Comparison of ENCODE assay signal across 21 cellular contexts in genomic region chr2:195555971-195556370, GRCh38.
DNase-seq lines count a peak whose midpoint lies in the region; ATAC-seq, FAIRE-seq and TF ChIP-seq lines count a peak whose summit lies in the region.
"Had no signal": no experiment of that assay in that cellular context is flagged by ENCODE, and none has a peak within 500 bp of the region (broad histone marks: within the 10 kb centered on the region; RNA-seq: fewer than 3 reads in every experiment).

No MANE protein-coding gene starts in this region.

- H3K36me3 ChIP-seq in HepG2 (replicated peaks in 1 of 2; ENCODE audit: control insufficient read depth in 1 of 2, insufficient read depth in 2 of 2, low read length in 2 of 2): no peaks in the 10 kb centered on the region
- H3K36me3 ChIP-seq in right lobe of liver: no peaks in the 10 kb centered on the region
- H3K36me3 ChIP-seq in Karpas-422 (ENCODE audit: insufficient read depth, low read length): no peaks in the 10 kb centered on the region
- H3K36me3 ChIP-seq in spleen: no peaks in the 10 kb centered on the region

- no peak overlapping the region for H3K4me3 Mint-ChIP-seq in T-helper 1 cell treated with Interleukin-12 subunit alpha and Interleukin-12 subunit beta and Interleukin-4 antibody, amounts not matched to agents 30 μg/mL and 1 μg/mL, for 36 hours
- no peak overlapping the region for H3K4me3 Mint-ChIP-seq in stimulated activated memory B cell treated with anti-CD40 and anti-IgM and Interleukin-4, amounts not matched to agents 10 μg/mL and 1 μg/mL and 100 μg/mL, for 72 hours
- H3K4me3 Mint-ChIP-seq: CD14-positive monocyte, H9, HFFc6 had no signal

- TF ChIP-seq RAD21 in HepG2 (CRISPR knock-in tag; IDR thresholded peaks at IDR 0.05): no peak

- H2AFZ ChIP-seq in HepG2 (ENCODE audit: low read length) (no peak overlapping the region), Karpas-422 (ENCODE audit: low read length) (peak overlapping the region; percentile 76)

- H3K9ac ChIP-seq in HepG2 (ENCODE audit: insufficient read depth, low read depth, low read length) (no peak overlapping the region), Karpas-422 (ENCODE audit: low read length) (no peak overlapping the region)

- no peak overlapping the region for H3K27ac ChIP-seq in HepG2 (ENCODE audit: extremely low read length, insufficient read depth, low read length)
- H3K27ac ChIP-seq in right lobe of liver: no peak overlapping the region
- H3K27ac ChIP-seq in Karpas-422 (ENCODE audit: low read length): peak overlapping the region; percentile 27
- no peak overlapping the region for H3K27ac ChIP-seq in spleen
- H3K27ac ChIP-seq: RWPE1, SK-N-MC had no signal

- no peak for TF ChIP-seq EP300 in HepG2 (IDR thresholded peaks at IDR 0.05; ENCODE audit: low read depth in 2 of 2, low read length in 2 of 2)
- no peak for TF ChIP-seq EP300 in HepG2 (CRISPR knock-in tag; IDR thresholded peaks at IDR 0.05; ENCODE audit: borderline replicate concordance)

- no peaks in the 10 kb centered on the region for H3K79me2 ChIP-seq in HepG2 (ENCODE audit: insufficient read depth, low read length)
- no peaks in the 10 kb centered on the region for H3K79me2 ChIP-seq in Karpas-422 (ENCODE audit: low read length)

- H3K27me3 Mint-ChIP-seq in T-helper 1 cell treated with Interleukin-12 subunit alpha and Interleukin-12 subunit beta and Interleukin-4 antibody, amounts not matched to agents 30 μg/mL and 1 μg/mL, for 36 hours (ENCODE audit: low read depth): no peaks in the 10 kb centered on the region
- no peaks in the 10 kb centered on the region for H3K27me3 Mint-ChIP-seq in stimulated activated memory B cell treated with anti-CD40 and anti-IgM and Interleukin-4, amounts not matched to agents 10 μg/mL and 1 μg/mL and 100 μg/mL, for 72 hours

- peak overlapping the region; percentile 34 for H3K27ac Mint-ChIP-seq in T-helper 1 cell treated with Interleukin-12 subunit alpha and Interleukin-12 subunit beta and Interleukin-4 antibody, amounts not matched to agents 30 μg/mL and 1 μg/mL, for 36 hours
- H3K27ac Mint-ChIP-seq in stimulated activated memory B cell treated with anti-CD40 and anti-IgM and Interleukin-4, amounts not matched to agents 10 μg/mL and 1 μg/mL and 100 μg/mL, for 72 hours: peak overlapping the region; percentile 46
- H3K27ac Mint-ChIP-seq: CD14-positive monocyte, H9, HFFc6 had no signal

- peaks cover 31% of the 10 kb centered on the region for H3K36me3 Mint-ChIP-seq in T-helper 1 cell treated with Interleukin-12 subunit alpha and Interleukin-12 subunit beta and Interleukin-4 antibody, amounts not matched to agents 30 μg/mL and 1 μg/mL, for 36 hours (ENCODE audit: low read depth)
- peaks cover 5% of the 10 kb centered on the region for H3K36me3 Mint-ChIP-seq in stimulated activated memory B cell treated with anti-CD40 and anti-IgM and Interleukin-4, amounts not matched to agents 10 μg/mL and 1 μg/mL and 100 μg/mL, for 72 hours

- CTCF ChIA-PET in HepG2 (lab: Yijun Ruan, JAX; ENCODE audit: low intra/inter-chr PET ratio, low total read pairs): no interaction called here

- no peak for TF ChIP-seq CTCF in HepG2 (CRISPR knock-in tag; IDR thresholded peaks at IDR 0.05)
- TF ChIP-seq CTCF in right lobe of liver (IDR thresholded peaks at IDR 0.05): no peak
- TF ChIP-seq CTCF in spleen (IDR thresholded peaks at IDR 0.05 in 8 of 11, conservative IDR thresholded peaks at IDR 0.05 in 3 of 11): no peak

- FAIRE-seq in HepG2 (lab: Jason Lieb, UNC) (no peak), urothelium cell line (lab: Jason Lieb, UNC) (no peak)

- H3K27me3 ChIP-seq in HepG2 (ENCODE audit: control insufficient read depth in 1 of 2, insufficient read depth in 2 of 2, low read length in 2 of 2): 0 out of 5 replicates have a peak, but pooled peaks cover 0 to 3% of the 10 kb centered on the region in 2 experiments
- H3K27me3 ChIP-seq in right lobe of liver: no peaks in the 10 kb centered on the region
- H3K27me3 ChIP-seq in Karpas-422 (ENCODE audit: low read length): no peaks in the 10 kb centered on the region
- H3K27me3 ChIP-seq in spleen (replicated peaks in 1 of 7): no peaks in the 10 kb centered on the region

- no TSS peak for BruUV-seq in HepG2 (replicated peaks; lab: Mats Ljungman, UMichigan)

- no peak for DNase-seq in T-helper 1 cell
- DNase-seq in HepG2 (ENCODE audit: low spot score): peak; percentile 11
- DNase-seq in right lobe of liver: no peak
- no peak for DNase-seq in Karpas-422
- DNase-seq in spleen: no peak
- DNase-seq in urothelium cell line (ENCODE audit: low spot score): no peak
- DNase-seq: AML-193, COR-L47, DMS79, H9, HFFc6, KBM-7, NCI-H1092 treated with DMSO at 0.1 percent for 48 hours, NCI-H2171 treated with DMSO at 0.1 percent for 48 hours, NCI-H524 treated with DMSO at 0.1 percent for 48 hours, SHP77 treated with DMSO at 0.1 percent for 48 hours had no signal

- H3K9me3 ChIP-seq in HepG2 (ENCODE audit: low read length) (no peaks in the 10 kb centered on the region), right lobe of liver (no peaks in the 10 kb centered on the region), Karpas-422 (ENCODE audit: low read length) (no peaks in the 10 kb centered on the region), spleen (no peaks in the 10 kb centered on the region)

- H4K20me1 ChIP-seq in HepG2 (ENCODE audit: insufficient read depth, low read length) (no peaks in the 10 kb centered on the region), Karpas-422 (ENCODE audit: insufficient read depth, low read depth, low read length) (no peaks in the 10 kb centered on the region)

- ATAC-seq in HepG2 (peak; percentile 79), right lobe of liver (no peak)
- no peak for ATAC-seq in stimulated activated memory B cell treated with anti-CD40 and anti-IgM and Interleukin-4, amounts not matched to agents 10 μg/mL and 1 μg/mL and 100 μg/mL, for 72 hours

- POLR2A ChIA-PET in HepG2 (lab: Yijun Ruan, JAX): no interaction called here

- H3K4me1 ChIP-seq in HepG2 (ENCODE audit: insufficient read depth, low read length) (no peaks in the 10 kb centered on the region), right lobe of liver (no peaks in the 10 kb centered on the region), Karpas-422 (ENCODE audit: low read length) (peaks cover 34% of the 10 kb centered on the region), spleen (peaks cover 11 to 55% (median 29%) of the 10 kb centered on the region in 6 donors)

- H3K9me2 ChIP-seq in Karpas-422 (replicated peaks; ENCODE audit: insufficient read depth, low read length): no peaks in the 10 kb centered on the region

- H3K4me2 ChIP-seq in HepG2 (ENCODE audit: low read depth, low read length): no peak overlapping the region
- no peak overlapping the region for H3K4me2 ChIP-seq in Karpas-422 (ENCODE audit: low read depth, low read length, poor library complexity, severe bottlenecking)

- peaks cover 19% of the 10 kb centered on the region for H3K9me3 Mint-ChIP-seq in T-helper 1 cell treated with Interleukin-12 subunit alpha and Interleukin-12 subunit beta and Interleukin-4 antibody, amounts not matched to agents 30 μg/mL and 1 μg/mL, for 36 hours
- peaks cover 5% of the 10 kb centered on the region for H3K9me3 Mint-ChIP-seq in stimulated activated memory B cell treated with anti-CD40 and anti-IgM and Interleukin-4, amounts not matched to agents 10 μg/mL and 1 μg/mL and 100 μg/mL, for 72 hours
- H3K9me3 Mint-ChIP-seq: H9, HFFc6 had no signal

- no peak for TF ChIP-seq POLR2A in HepG2 (IDR thresholded peaks at IDR 0.05; ENCODE audit: insufficient read depth in 1 of 2, low read depth in 2 of 2, low read length in 2 of 2)
- no peak for TF ChIP-seq POLR2A in right lobe of liver (IDR thresholded peaks at IDR 0.05)
- no peak for TF ChIP-seq POLR2A in spleen (IDR thresholded peaks at IDR 0.05)

- in situ Hi-C loops in HepG2 (cut with HindIII; ENCODE audit: extremely low pct_ligation_motif_present, low pct_unique_long_range_greater_than_20kb): no loop called here

- H3K4me1 Mint-ChIP-seq in T-helper 1 cell treated with Interleukin-12 subunit alpha and Interleukin-12 subunit beta and Interleukin-4 antibody, amounts not matched to agents 30 μg/mL and 1 μg/mL, for 36 hours (ENCODE audit: low read depth): peaks cover 54% of the 10 kb centered on the region
- peaks cover 45% of the 10 kb centered on the region for H3K4me1 Mint-ChIP-seq in stimulated activated memory B cell treated with anti-CD40 and anti-IgM and Interleukin-4, amounts not matched to agents 10 μg/mL and 1 μg/mL and 100 μg/mL, for 72 hours

- H3K4me3 ChIP-seq in HepG2 (replicated peaks in 1 of 3; ENCODE audit: insufficient read depth in 1 of 3, low read depth in 2 of 3, low read length in 3 of 3) (no peak overlapping the region), right lobe of liver (no peak overlapping the region), Karpas-422 (ENCODE audit: low read length) (no peak overlapping the region), spleen (no peak overlapping the region)
- H3K4me3 ChIP-seq: SK-N-MC had no signal

- intact Hi-C loops in HepG2 (cut with micrococcal nuclease; ENCODE audit: unreplicated experiment): no loop called here
- intact Hi-C loops in right lobe of liver (cut with DNase I): no loop called here
- intact Hi-C loops in spleen (cut with DNase I; ENCODE audit: low total_unique reads): no loop called here

- 0% methylated on average over 1 of the region's 1 CpG for WGBS in HepG2 (ENCODE audit: low lambda C conversion rate)
- WGBS in right lobe of liver (ENCODE audit: insufficient coverage, low coverage, low lambda C conversion rate, missing lambda C conversion rate): 100% methylated on average over 1 of the region's 1 CpG
- 91 to 100% (median 100%) methylated on average over 1 of the region's 1 CpG for WGBS in spleen, 5 donors
